ENCODE assay signal across 2 cellular contexts in genomic region chr10:133123050-133123745, GRCh38.
TF ChIP-seq lines count a peak whose summit lies in the region.

No MANE protein-coding gene starts in this region.

TF ChIP-seq in IMR-90, 13 proteins besides CTCF, POLR2A, EP300 and RAD21:
- TF ChIP-seq MAZ (IDR thresholded peaks at IDR 0.05; ENCODE audit: borderline replicate concordance, low read depth, low read length): no peak
- no peak for TF ChIP-seq CHD1 (IDR thresholded peaks at IDR 0.05; ENCODE audit: low read depth, low read length)
- TF ChIP-seq RFX5 (IDR thresholded peaks at IDR 0.05; ENCODE audit: low read depth, low read length): no peak
- TF ChIP-seq RCOR1 (IDR thresholded peaks at IDR 0.05; ENCODE audit: insufficient replicate concordance, low read length): no peak
- TF ChIP-seq MAFK (IDR thresholded peaks at IDR 0.05; ENCODE audit: low read depth, low read length): peak; percentile 60
- TF ChIP-seq ELK1 (IDR thresholded peaks at IDR 0.05; ENCODE audit: borderline replicate concordance, low read depth, low read length): no peak

TF ChIP-seq in H1, 55 proteins besides CTCF, POLR2A, EP300 and RAD21:
- TF ChIP-seq SIRT6 (IDR thresholded peaks at IDR 0.05; ENCODE audit: low read length): no peak
- no peak for TF ChIP-seq RFX5 (IDR thresholded peaks at IDR 0.05; ENCODE audit: borderline replicate concordance, low read depth, low read length)
- 0 out of 2 replicates have a peak, but pooled peaks have one; percentile 38 for TF ChIP-seq MAFK (IDR thresholded peaks at IDR 0.05; ENCODE audit: low read depth, low read length)
TF ChIP-seq in H1: peak in this region for 1.
